Comparison of ENCODE assay signal across 2 cellular contexts in the genomic region with DNA sequence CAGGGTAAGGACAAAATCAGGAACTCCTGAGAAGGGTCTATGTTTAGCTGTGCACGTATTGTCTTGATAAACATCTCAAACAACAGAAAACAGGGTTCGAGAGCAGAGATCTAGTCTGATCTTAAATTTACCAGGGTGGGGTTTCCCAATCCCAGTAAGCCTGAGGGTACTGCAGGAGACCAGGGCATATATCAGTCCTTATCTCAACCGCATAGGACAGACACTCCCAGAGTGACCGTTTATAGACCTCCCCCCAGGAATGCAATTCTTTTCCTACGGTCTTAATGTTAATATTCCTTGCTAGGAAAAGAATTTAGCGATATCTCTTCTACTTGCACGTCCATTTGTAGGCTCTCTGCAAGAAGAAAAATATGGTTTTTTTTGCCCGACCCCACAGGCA.
TF ChIP-seq lines count a peak whose summit lies in the region.

No MANE protein-coding gene starts in this region.

TF ChIP-seq in HEK293, 187 proteins besides CTCF, POLR2A, EP300 and RAD21 (continued from another document):
- TF ChIP-seq, protein P1, sequence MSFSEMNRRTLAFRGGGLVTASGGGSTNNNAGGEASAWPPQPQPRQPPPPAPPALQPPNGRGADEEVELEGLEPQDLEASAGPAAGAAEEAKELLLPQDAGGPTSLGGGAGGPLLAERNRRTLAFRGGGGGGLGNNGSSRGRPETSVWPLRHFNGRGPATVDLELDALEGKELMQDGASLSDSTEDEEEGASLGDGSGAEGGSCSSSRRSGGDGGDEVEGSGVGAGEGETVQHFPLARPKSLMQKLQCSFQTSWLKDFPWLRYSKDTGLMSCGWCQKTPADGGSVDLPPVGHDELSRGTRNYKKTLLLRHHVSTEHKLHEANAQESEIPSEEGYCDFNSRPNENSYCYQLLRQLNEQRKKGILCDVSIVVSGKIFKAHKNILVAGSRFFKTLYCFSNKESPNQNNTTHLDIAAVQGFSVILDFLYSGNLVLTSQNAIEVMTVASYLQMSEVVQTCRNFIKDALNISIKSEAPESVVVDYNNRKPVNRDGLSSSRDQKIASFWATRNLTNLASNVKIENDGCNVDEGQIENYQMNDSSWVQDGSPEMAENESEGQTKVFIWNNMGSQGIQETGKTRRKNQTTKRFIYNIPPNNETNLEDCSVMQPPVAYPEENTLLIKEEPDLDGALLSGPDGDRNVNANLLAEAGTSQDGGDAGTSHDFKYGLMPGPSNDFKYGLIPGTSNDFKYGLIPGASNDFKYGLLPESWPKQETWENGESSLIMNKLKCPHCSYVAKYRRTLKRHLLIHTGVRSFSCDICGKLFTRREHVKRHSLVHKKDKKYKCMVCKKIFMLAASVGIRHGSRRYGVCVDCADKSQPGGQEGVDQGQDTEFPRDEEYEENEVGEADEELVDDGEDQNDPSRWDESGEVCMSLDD (tag by site-specific recombination; IDR thresholded peaks at IDR 0.05) = no peak
- TF ChIP-seq ZNF501 (tag by site-specific recombination; IDR thresholded peaks at IDR 0.05) (no peak), INSM2 (tag by site-specific recombination; IDR thresholded peaks at IDR 0.05) (no peak), ELK4 (IDR thresholded peaks at IDR 0.05; ENCODE audit: borderline replicate concordance, low read depth, low read length) (no peak), ZIC2 (tag by site-specific recombination; IDR thresholded peaks at IDR 0.05) (no peak), ZNF626 (tag by site-specific recombination; IDR thresholded peaks at IDR 0.05) (peak; percentile 54; the same call in 1 of the 2 replicates), ZNF747 (tag by site-specific recombination; IDR thresholded peaks at IDR 0.05) (no peak), ZNF529 (tag by site-specific recombination; IDR thresholded peaks at IDR 0.05; ENCODE audit: insufficient replicate concordance) (peak; percentile 23), ZBTB21 (tag by site-specific recombination; IDR thresholded peaks at IDR 0.05) (no peak), ZNF701 (tag by site-specific recombination; IDR thresholded peaks at IDR 0.05) (no peak), ZNF10 (tag by site-specific recombination; IDR thresholded peaks at IDR 0.05) (no peak)
- TF ChIP-seq, protein P2, sequence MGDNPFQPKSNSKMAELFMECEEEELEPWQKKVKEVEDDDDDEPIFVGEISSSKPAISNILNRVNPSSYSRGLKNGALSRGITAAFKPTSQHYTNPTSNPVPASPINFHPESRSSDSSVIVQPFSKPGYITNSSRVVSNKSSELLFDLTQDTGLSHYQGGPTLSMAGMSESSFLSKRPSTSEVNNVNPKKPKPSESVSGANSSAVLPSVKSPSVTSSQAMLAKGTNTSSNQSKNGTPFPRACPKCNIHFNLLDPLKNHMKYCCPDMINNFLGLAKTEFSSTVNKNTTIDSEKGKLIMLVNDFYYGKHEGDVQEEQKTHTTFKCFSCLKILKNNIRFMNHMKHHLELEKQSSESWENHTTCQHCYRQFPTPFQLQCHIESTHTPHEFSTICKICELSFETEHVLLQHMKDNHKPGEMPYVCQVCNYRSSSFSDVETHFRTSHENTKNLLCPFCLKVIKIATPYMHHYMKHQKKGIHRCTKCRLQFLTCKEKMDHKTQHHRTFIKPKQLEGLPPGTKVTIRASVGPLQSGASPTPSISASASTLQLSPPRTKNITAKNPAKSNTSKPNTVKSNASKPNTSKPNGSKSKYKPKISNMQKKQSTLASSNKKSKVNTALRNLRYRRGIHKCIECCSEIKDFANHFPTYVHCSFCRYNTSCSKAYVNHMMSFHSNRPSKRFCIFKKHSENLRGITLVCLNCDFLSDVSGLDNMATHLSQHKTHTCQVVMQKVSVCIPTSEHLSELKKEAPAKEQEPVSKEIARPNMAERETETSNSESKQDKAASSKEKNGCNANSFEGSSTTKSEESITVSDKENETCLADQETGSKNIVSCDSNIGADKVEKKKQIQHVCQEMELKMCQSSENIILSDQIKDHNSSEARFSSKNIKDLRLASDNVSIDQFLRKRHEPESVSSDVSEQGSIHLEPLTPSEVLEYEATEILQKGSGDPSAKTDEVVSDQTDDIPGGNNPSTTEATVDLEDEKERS (tag by site-specific recombination; IDR thresholded peaks at IDR 0.05) = 0 out of 2 replicates have a peak, but pooled peaks have one; percentile 44

TF ChIP-seq in K562, 482 proteins besides CTCF, POLR2A, EP300 and RAD21 (continued from another document):
- peak; percentile 54; the same call in 1 of the 2 replicates for TF ChIP-seq ZNF280B (CRISPR knock-in tag; IDR thresholded peaks at IDR 0.05)
- TF ChIP-seq, protein P3, sequence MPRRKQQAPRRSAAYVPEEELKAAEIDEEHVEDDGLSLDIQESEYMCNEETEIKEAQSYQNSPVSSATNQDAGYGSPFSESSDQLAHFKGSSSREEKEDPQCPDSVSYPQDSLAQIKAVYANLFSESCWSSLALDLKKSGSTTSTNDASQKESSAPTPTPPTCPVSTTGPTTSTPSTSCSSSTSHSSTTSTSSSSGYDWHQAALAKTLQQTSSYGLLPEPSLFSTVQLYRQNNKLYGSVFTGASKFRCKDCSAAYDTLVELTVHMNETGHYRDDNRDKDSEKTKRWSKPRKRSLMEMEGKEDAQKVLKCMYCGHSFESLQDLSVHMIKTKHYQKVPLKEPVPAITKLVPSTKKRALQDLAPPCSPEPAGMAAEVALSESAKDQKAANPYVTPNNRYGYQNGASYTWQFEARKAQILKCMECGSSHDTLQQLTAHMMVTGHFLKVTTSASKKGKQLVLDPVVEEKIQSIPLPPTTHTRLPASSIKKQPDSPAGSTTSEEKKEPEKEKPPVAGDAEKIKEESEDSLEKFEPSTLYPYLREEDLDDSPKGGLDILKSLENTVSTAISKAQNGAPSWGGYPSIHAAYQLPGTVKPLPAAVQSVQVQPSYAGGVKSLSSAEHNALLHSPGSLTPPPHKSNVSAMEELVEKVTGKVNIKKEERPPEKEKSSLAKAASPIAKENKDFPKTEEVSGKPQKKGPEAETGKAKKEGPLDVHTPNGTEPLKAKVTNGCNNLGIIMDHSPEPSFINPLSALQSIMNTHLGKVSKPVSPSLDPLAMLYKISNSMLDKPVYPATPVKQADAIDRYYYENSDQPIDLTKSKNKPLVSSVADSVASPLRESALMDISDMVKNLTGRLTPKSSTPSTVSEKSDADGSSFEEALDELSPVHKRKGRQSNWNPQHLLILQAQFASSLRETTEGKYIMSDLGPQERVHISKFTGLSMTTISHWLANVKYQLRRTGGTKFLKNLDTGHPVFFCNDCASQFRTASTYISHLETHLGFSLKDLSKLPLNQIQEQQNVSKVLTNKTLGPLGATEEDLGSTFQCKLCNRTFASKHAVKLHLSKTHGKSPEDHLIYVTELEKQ (CRISPR knock-in tag; IDR thresholded peaks at IDR 0.05) = no peak
- no peak for TF ChIP-seq KDM1A (IDR thresholded peaks at IDR 0.05)
- TF ChIP-seq TRIM28 (IDR thresholded peaks at IDR 0.05) = peak; percentile 76
- no peak for TF ChIP-seq BCOR (IDR thresholded peaks at IDR 0.05)
- no peak for TF ChIP-seq PHB2 (IDR thresholded peaks at IDR 0.05; ENCODE audit: low read depth)
- TF ChIP-seq ZEB2 (IDR thresholded peaks at IDR 0.05) = peak; percentile 59; the same call in 1 of the 2 replicates
- TF ChIP-seq ZNF395 (CRISPR knock-in tag; IDR thresholded peaks at IDR 0.05) = no peak
- peak in 1 of 2 experiments; percentile 92; a peak in 2 of 3 replicates for TF ChIP-seq CBX3 (IDR thresholded peaks at IDR 0.05; ENCODE audit: borderline replicate concordance in 1 of 2, low read length in 2 of 2)
- TF ChIP-seq ZNF280A (IDR thresholded peaks at IDR 0.05; ENCODE audit: low read depth, partially characterized antibody) = peak; percentile 86
- no peak for TF ChIP-seq ZFX (CRISPR knock-in tag; IDR thresholded peaks at IDR 0.05)
- peak; percentile 92 for TF ChIP-seq CBX5 (IDR thresholded peaks at IDR 0.05; ENCODE audit: borderline replicate concordance, low read depth)
- no peak for TF ChIP-seq OTX1 (CRISPR knock-in tag; IDR thresholded peaks at IDR 0.05)
- TF ChIP-seq MXI1 (IDR thresholded peaks at IDR 0.05; ENCODE audit: low read depth, low read length) = no peak
- TF ChIP-seq NKRF (IDR thresholded peaks at IDR 0.05; ENCODE audit: borderline replicate concordance) = no peak
